Comparison of ENCODE assay signal across 8 cellular contexts in genomic region chr7:144391823-144392255, GRCh38. TPM values are rescaled to one million over a fixed set of nuclear protein-coding genes. Genes with fewer than 3 reads are reported as not detected.
DNase-seq lines count a peak whose midpoint lies in the region; ATAC-seq and TF ChIP-seq lines count a peak whose summit lies in the region.

No MANE protein-coding gene starts in this region.

- no peaks in the 10 kb centered on the region for H3K9me3 Mint-ChIP-seq in Calu3 (ENCODE audit: low read depth, unreplicated experiment)
- H3K9me3 Mint-ChIP-seq in immature natural killer cell = no peaks in the 10 kb centered on the region
- H3K9me3 Mint-ChIP-seq in stimulated activated naive B cell treated with anti-CD40 and anti-IgM and Interleukin-4, amounts not matched to agents 10 μg/mL and 1 μg/mL and 100 μg/mL, for 72 hours = no peaks in the 10 kb centered on the region

- H3K9me3 ChIP-seq in body of pancreas = no peaks in the 10 kb centered on the region

- H3K4me3 ChIP-seq in body of pancreas = no peak overlapping the region

- no peaks in the 10 kb centered on the region for H3K36me3 ChIP-seq in body of pancreas (replicated peaks in 1 of 2; ENCODE audit: insufficient read depth in 1 of 2, low read depth in 2 of 2)

- no peaks in the 10 kb centered on the region for H3K27me3 ChIP-seq in body of pancreas

- 1% methylated on average over 8 of the region's 8 CpGs for whole genome bisulfite sequencing in body of pancreas, 2 donors

- ATAC-seq in GM18868 (IDR thresholded peaks at IDR 0.05; ENCODE audit: unreplicated experiment) = peak; percentile 84
- ATAC-seq in HG03135 (IDR thresholded peaks at IDR 0.05; ENCODE audit: unreplicated experiment) = peak; percentile 71
- ATAC-seq in body of pancreas = peak; percentile 71
- peak; percentile 78 to 84 for ATAC-seq in stimulated activated naive B cell treated with anti-CD40 and anti-IgM and Interleukin-4, amounts not matched to agents 10 μg/mL and 1 μg/mL and 100 μg/mL, for 72 hours (replicated peaks)
- ATAC-seq in HG02642 (IDR thresholded peaks at IDR 0.05; ENCODE audit: poor library complexity, unreplicated experiment) = no peak

- no peak for TF ChIP-seq POLR2A in body of pancreas (IDR thresholded peaks at IDR 0.05)

- BruUV-seq in Calu3 (replicated peaks; lab: Mats Ljungman, UMichigan) = no TSS peak

- peaks cover 6% of the 10 kb centered on the region for H3K36me3 Mint-ChIP-seq in Calu3 (ENCODE audit: insufficient read depth, unreplicated experiment)
- H3K36me3 Mint-ChIP-seq in immature natural killer cell = no peaks in the 10 kb centered on the region
- H3K36me3 Mint-ChIP-seq in stimulated activated naive B cell treated with anti-CD40 and anti-IgM and Interleukin-4, amounts not matched to agents 10 μg/mL and 1 μg/mL and 100 μg/mL, for 72 hours = peaks cover 0 to 1% of the 10 kb centered on the region in 2 donors

- H3K27ac ChIP-seq in body of pancreas = no peak overlapping the region

- H3K27ac Mint-ChIP-seq in Calu3 (ENCODE audit: unreplicated experiment) = no peak overlapping the region
- no peak overlapping the region for H3K27ac Mint-ChIP-seq in immature natural killer cell
- H3K27ac Mint-ChIP-seq in stimulated activated naive B cell treated with anti-CD40 and anti-IgM and Interleukin-4, amounts not matched to agents 10 μg/mL and 1 μg/mL and 100 μg/mL, for 72 hours = peak overlapping the region; percentile 34

- peak; percentile 47 for TF ChIP-seq CTCF in Calu3 (IDR thresholded peaks at IDR 0.05; ENCODE audit: unreplicated experiment)
- TF ChIP-seq CTCF in body of pancreas (IDR thresholded peaks at IDR 0.05) = peak; percentile 29 to 88 (median 77)

- intact Hi-C loops in Calu3 (cut with micrococcal nuclease; ENCODE audit: unreplicated experiment) = loop anchor here (2.0 kb wide), 1 partner anchor 45 kb away; no protein-coding TSS in a partner anchor
- intact Hi-C loops in body of pancreas (cut with DNase I) = no loop called here

- no peak for DNase-seq in Calu3
- peak; percentile 26 for DNase-seq in NCI-H774 (lab: John Stamatoyannopoulos, UW)
- DNase-seq in body of pancreas = peak in 1 of 4 donors; percentile 25
- peak; percentile 22 to 45 (median 37) for DNase-seq in immature natural killer cell
- peak; percentile 10 for DNase-seq in stimulated activated naive B cell treated with anti-CD40 and anti-IgM and Interleukin-4, amounts not matched to agents 10 μg/mL and 1 μg/mL and 100 μg/mL, for 72 hours

- peaks cover 33% of the 10 kb centered on the region for H3K4me1 Mint-ChIP-seq in Calu3 (ENCODE audit: low read depth, unreplicated experiment)
- peaks cover 2 to 6% of the 10 kb centered on the region in 2 donors for H3K4me1 Mint-ChIP-seq in immature natural killer cell
- H3K4me1 Mint-ChIP-seq in stimulated activated naive B cell treated with anti-CD40 and anti-IgM and Interleukin-4, amounts not matched to agents 10 μg/mL and 1 μg/mL and 100 μg/mL, for 72 hours = peaks cover 3 to 5% of the 10 kb centered on the region in 2 donors

- CTCF ChIA-PET in Calu3 (lab: Charles Lee) = interaction anchor here (0.7 to 1.0 kb wide), 6 partner anchors 10 to 264 kb away, joined by 3 to 8 read pairs (median 6); no protein-coding TSS in a partner anchor

- H3K4me1 ChIP-seq in body of pancreas = peaks cover 6% of the 10 kb centered on the region

- H3K4me3 Mint-ChIP-seq in Calu3 (ENCODE audit: low read depth, unreplicated experiment) (no peak overlapping the region), immature natural killer cell (peak overlapping the region in 1 of 5 donors; percentile 4)
- peak overlapping the region; percentile 58 to 65 for H3K4me3 Mint-ChIP-seq in stimulated activated naive B cell treated with anti-CD40 and anti-IgM and Interleukin-4, amounts not matched to agents 10 μg/mL and 1 μg/mL and 100 μg/mL, for 72 hours

- H3K27me3 Mint-ChIP-seq in Calu3 (ENCODE audit: unreplicated experiment) (peaks cover 21% of the 10 kb centered on the region), immature natural killer cell (ENCODE audit: low read depth in 3 of 3) (peaks cover 0 to 3% (median 2%) of the 10 kb centered on the region in 3 donors)
- H3K27me3 Mint-ChIP-seq in stimulated activated naive B cell treated with anti-CD40 and anti-IgM and Interleukin-4, amounts not matched to agents 10 μg/mL and 1 μg/mL and 100 μg/mL, for 72 hours = peaks cover 5 to 6% of the 10 kb centered on the region in 2 donors

RNA-seq across cellular contexts. Expression of gene NOBOX, which starts 11.7 kb away (rescaled TPM):
- not detected in 2 replicates for total RNA-seq in Calu3 (2022)
- total RNA-seq in body of pancreas = not detected
- polyA plus RNA-seq in immature natural killer cell = not detected

RNA-seq across cellular contexts. Expression of gene ARHGEF5, which starts 36.6 kb away (rescaled TPM):
- 51.5 and 59.4 TPM in 2 replicates for total RNA-seq in Calu3 (2022)
- 10 to 100 TPM; 19.1 to 23.1 TPM for total RNA-seq in body of pancreas
- under 1 TPM in 1 of 3 donors, not detected in 2; 0.27 TPM for polyA plus RNA-seq in immature natural killer cell
